In the genomic region with DNA sequence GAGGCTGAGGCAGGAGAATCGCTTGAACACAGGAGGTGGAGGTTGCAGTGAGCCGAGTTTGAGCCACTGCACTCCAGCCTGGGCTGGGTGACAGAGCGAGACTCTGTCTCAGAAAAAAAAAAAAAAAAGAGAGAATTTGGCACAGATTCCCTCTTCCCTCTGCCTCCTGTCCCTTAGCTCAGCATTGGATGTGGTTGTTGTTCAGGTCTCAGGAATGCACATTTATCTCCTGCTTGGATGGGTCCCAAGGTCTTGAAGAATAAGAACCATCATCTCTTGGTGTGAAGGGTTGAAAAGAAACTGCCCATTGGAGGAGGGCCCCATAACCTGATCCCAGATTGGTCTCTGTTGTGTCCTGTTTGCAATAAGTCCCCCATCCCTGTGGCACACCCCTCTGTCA, we compare ENCODE assay signal across 20 cellular contexts. TPM values are rescaled to one million over a fixed set of nuclear protein-coding genes. Genes with fewer than 3 reads are reported as not detected.
DNase-seq lines count a peak whose midpoint lies in the region; ATAC-seq, FAIRE-seq and TF ChIP-seq lines count a peak whose summit lies in the region.
"Had no signal": no experiment of that assay in that cellular context is flagged by ENCODE, and none has a peak within 500 bp of the region (broad histone marks: within the 10 kb centered on the region; RNA-seq: fewer than 3 reads in every experiment).

No MANE protein-coding gene starts in this region.

- H3K36me3 ChIP-seq in astrocyte (ENCODE audit: insufficient read depth, low read length) (no peaks in the 10 kb centered on the region), suprapubic skin (no peaks in the 10 kb centered on the region)

- no peak for FAIRE-seq in astrocyte (lab: Jason Lieb, UNC)
- FAIRE-seq: A549, GM12892 had no signal

- H3K9me3 ChIP-seq in astrocyte (ENCODE audit: insufficient read depth, low read depth, low read length) = no peaks in the 10 kb centered on the region
- no peaks in the 10 kb centered on the region for H3K9me3 ChIP-seq in suprapubic skin
- H3K9me3 ChIP-seq: A549 had no signal

- H3K79me2 ChIP-seq in astrocyte (ENCODE audit: insufficient read depth, low read length) = no peaks in the 10 kb centered on the region

- H3K27me3 Mint-ChIP-seq in astrocyte (ENCODE audit: low read depth, unreplicated experiment) (peaks cover 36% of the 10 kb centered on the region), mesothelial cell of epicardium (ENCODE audit: low read depth) (peaks cover 25% of the 10 kb centered on the region)
- H3K27me3 Mint-ChIP-seq: CD4-positive, CD25-positive, alpha-beta regulatory T cell had no signal

- H3K4me2 ChIP-seq in astrocyte (ENCODE audit: low read length) = no peak overlapping the region
- H3K4me2 ChIP-seq: A549 had no signal

- H3K4me3 ChIP-seq in astrocyte (ENCODE audit: insufficient read depth, low read depth, low read length) (no peak overlapping the region), suprapubic skin (no peak overlapping the region)
- H3K4me3 ChIP-seq: A549 had no signal

- no peak for TF ChIP-seq CTCF in astrocyte (IDR thresholded peaks at IDR 0.05; ENCODE audit: insufficient read depth, low read depth, low read length)
- no peak for TF ChIP-seq CTCF in mesothelial cell of epicardium (IDR thresholded peaks at IDR 0.05; ENCODE audit: unreplicated experiment)
- TF ChIP-seq CTCF in suprapubic skin (IDR thresholded peaks at IDR 0.05) = no peak

- H3K4me1 ChIP-seq in astrocyte (ENCODE audit: insufficient read depth, low read length) (no peaks in the 10 kb centered on the region), suprapubic skin (peaks cover 4% of the 10 kb centered on the region)
- H3K4me1 ChIP-seq: A549 had no signal

- no peak for TF ChIP-seq EP300 in suprapubic skin (IDR thresholded peaks at IDR 0.05)

- H3K27ac Mint-ChIP-seq in astrocyte (ENCODE audit: unreplicated experiment) = no peak overlapping the region
- H3K27ac Mint-ChIP-seq in mesothelial cell of epicardium = no peak overlapping the region
- H3K27ac Mint-ChIP-seq: CD4-positive, CD25-positive, alpha-beta regulatory T cell had no signal

- peak; percentile 47 for DNase-seq in AG08396 (ENCODE audit: low spot score)
- peak; percentile 10 for DNase-seq in LHCN-M2 (ENCODE audit: low read depth)
- DNase-seq in astrocyte (ENCODE audit: low read depth) = peak; percentile 47
- DNase-seq in iris pigment epithelial cell (ENCODE audit: low read depth) = peak; percentile 32
- no peak for DNase-seq in mesothelial cell of epicardium (ENCODE audit: low spot score in 2 of 2, unreplicated experiment in 2 of 2)
- DNase-seq in suprapubic skin (ENCODE audit: low spot score in 2 of 2) = no peak
- DNase-seq: CD4-positive, CD25-positive, alpha-beta regulatory T cell; DMS79; GDM1; KBM-7; MM.1S; NCI-H1105 treated with DMSO at 0.1 percent for 48 hours; NCI-H187 treated with DMSO at 0.1 percent for 48 hours; NCI-H2171; NCI-H82 had no signal

- peaks cover 5% of the 10 kb centered on the region for H3K9me3 Mint-ChIP-seq in astrocyte (ENCODE audit: unreplicated experiment)
- no peaks in the 10 kb centered on the region for H3K9me3 Mint-ChIP-seq in mesothelial cell of epicardium

- H3K4me1 Mint-ChIP-seq in astrocyte (ENCODE audit: low read depth, unreplicated experiment) (peaks cover 4% of the 10 kb centered on the region), mesothelial cell of epicardium (peaks cover 4% of the 10 kb centered on the region)

- H3K27ac ChIP-seq in astrocyte (ENCODE audit: low read depth, low read length) (no peak overlapping the region), suprapubic skin (no peak overlapping the region)
- H3K27ac ChIP-seq: A549, HL-60 had no signal

- 79% methylated on average over 3 of the region's 3 CpGs for WGBS in suprapubic skin

- peaks cover 2% of the 10 kb centered on the region for H3K36me3 Mint-ChIP-seq in astrocyte (ENCODE audit: low read depth, unreplicated experiment)
- H3K36me3 Mint-ChIP-seq in mesothelial cell of epicardium = no peaks in the 10 kb centered on the region
- H3K36me3 Mint-ChIP-seq: CD4-positive, CD25-positive, alpha-beta regulatory T cell had no signal

- no peak for ATAC-seq in GM19467 (IDR thresholded peaks at IDR 0.05; ENCODE audit: unreplicated experiment)
- no peak for ATAC-seq in GM19455 (IDR thresholded peaks at IDR 0.05; ENCODE audit: unreplicated experiment)
- ATAC-seq: A549 had no signal

- no peaks in the 10 kb centered on the region for H4K20me1 ChIP-seq in astrocyte (ENCODE audit: insufficient read depth, low read length)

- H3K27me3 ChIP-seq in astrocyte (ENCODE audit: insufficient read depth, low read length) = peaks cover 8% of the 10 kb centered on the region
- H3K27me3 ChIP-seq in suprapubic skin = no peaks in the 10 kb centered on the region

- H3K9ac ChIP-seq in astrocyte (ENCODE audit: low read length) = no peak overlapping the region

- H2AFZ ChIP-seq in astrocyte (ENCODE audit: low read depth, low read length) = no peak overlapping the region

- TF ChIP-seq POLR2A in suprapubic skin (IDR thresholded peaks at IDR 0.05) = no peak

- H3K4me3 Mint-ChIP-seq in astrocyte (ENCODE audit: unreplicated experiment) (no peak overlapping the region), mesothelial cell of epicardium (no peak overlapping the region)
- H3K4me3 Mint-ChIP-seq: CD4-positive, CD25-positive, alpha-beta regulatory T cell had no signal

RNA-seq across cellular contexts. Expression of a gene that starts 34.8 kb away (rescaled TPM):
- total RNA-seq in LHCN-M2 (2014; rRNA removed) = 15.6 and 17.8 TPM in 2 replicates
- polyA plus RNA-seq in LHCN-M2 (2012) = 7.5 TPM
- 15.4 and 15.5 TPM in 2 replicates for total RNA-seq in astrocyte
- total RNA-seq in mesothelial cell of epicardium = 14.6 to 17.3 TPM (median 16.7 TPM) in 3 replicates
- 10 to 100 TPM; 17.1 to 26.8 (median 19.6) TPM for total RNA-seq in suprapubic skin

RNA-seq across cellular contexts. Expression of a gene that starts 45.5 kb away (rescaled TPM):
- total RNA-seq in LHCN-M2 (2014; rRNA removed) = 36.3 and 36.4 TPM in 2 replicates
- polyA plus RNA-seq in LHCN-M2 (2012) = 18.5 TPM
- total RNA-seq in astrocyte = 43.6 and 45.5 TPM in 2 replicates
- 48.4 to 49.8 TPM (median 49.3 TPM) in 3 replicates for total RNA-seq in mesothelial cell of epicardium
- 10 to 100 TPM; 32.9 to 43.7 (median 39.3) TPM for total RNA-seq in suprapubic skin

Comparison
In these comparisons a context has a peak if more than half of its experiments do, and no peak if none do; other contexts are left out.
1. DNase-seq: peak in AG08396 (single experiment), LHCN-M2 (single experiment), astrocyte (single experiment) and iris pigment epithelial cell (single experiment); none in mesothelial cell of epicardium (0 of 2) and suprapubic skin (0 of 2).